ENCODE assay signal across 16 cellular contexts in genomic region chr21:33211305-33211704, GRCh38. TPM values are rescaled to one million over a fixed set of nuclear protein-coding genes. Genes with fewer than 3 reads are reported as not detected.
DNase-seq lines count a peak whose midpoint lies in the region; ATAC-seq and TF ChIP-seq lines count a peak whose summit lies in the region.
"Had no signal": no experiment of that assay in that cellular context is flagged by ENCODE, and none has a peak within 500 bp of the region (broad histone marks: within the 10 kb centered on the region; RNA-seq: fewer than 3 reads in every experiment).

No MANE protein-coding gene starts in this region.

- H3K4me2 ChIP-seq in DND-41 (ENCODE audit: insufficient read depth, low read length) (peak overlapping the region; percentile 64), smooth muscle cell (peak overlapping the region; percentile 68)

- peaks cover 82 to 86% (median 83%) of the 10 kb centered on the region in 3 donors for H3K4me1 Mint-ChIP-seq in T-cell

- intact Hi-C loops in heart right ventricle (cut with DNase I): no loop called here
- intact Hi-C loops in right cardiac atrium (cut with DNase I): no loop called here

- WGBS in heart right ventricle, 2 donors: 82 to 83% methylated on average over 7 of the region's 7 CpGs
- 78% methylated on average over 7 of the region's 7 CpGs for WGBS in right cardiac atrium
- WGBS in smooth muscle cell (ENCODE audit: low lambda C conversion rate): 94% methylated on average over 7 of the region's 7 CpGs

- peak overlapping the region; percentile 60 for H3K9ac ChIP-seq in DND-41 (ENCODE audit: low read depth, low read length)
- no peak overlapping the region for H3K9ac ChIP-seq in smooth muscle cell (ENCODE audit: low read depth)

- no peak overlapping the region for H3K4me3 ChIP-seq in heart right ventricle
- no peak overlapping the region for H3K4me3 ChIP-seq in right cardiac atrium (ENCODE audit: low read length)
- H3K4me3 ChIP-seq in DND-41 (ENCODE audit: low read depth in 1 of 2, low read length in 2 of 2): peak overlapping the region in 1 of 2 experiments; percentile 40; a peak in 2 of 4 replicates
- H3K4me3 ChIP-seq in smooth muscle cell: no peak overlapping the region
- H3K4me3 ChIP-seq: HAP-1 had no signal

- H3K9me3 ChIP-seq in heart right ventricle: peaks cover 0 to 9% (median 0%) of the 10 kb centered on the region in 11 donors
- no peaks in the 10 kb centered on the region for H3K9me3 ChIP-seq in right cardiac atrium (ENCODE audit: control insufficient read depth, low read length)
- H3K9me3 ChIP-seq in DND-41 (ENCODE audit: insufficient read depth, low read length, severe bottlenecking): peaks cover 8% of the 10 kb centered on the region
- no peaks in the 10 kb centered on the region for H3K9me3 ChIP-seq in smooth muscle cell (replicated peaks; ENCODE audit: low read depth)
- H3K9me3 ChIP-seq: HAP-1 had no signal

- TF ChIP-seq CTCF in heart right ventricle (IDR thresholded peaks at IDR 0.05): no peak
- no peak for TF ChIP-seq CTCF in DND-41 (IDR thresholded peaks at IDR 0.05; ENCODE audit: borderline replicate concordance, extremely low read depth, low read length, poor library complexity, severe bottlenecking)
- TF ChIP-seq CTCF in smooth muscle cell (IDR thresholded peaks at IDR 0.05; ENCODE audit: borderline replicate concordance, insufficient read depth, poor library complexity, severe bottlenecking): no peak

- no peak for DNase-seq in heart right ventricle
- no peak for DNase-seq in right cardiac atrium
- no peak for DNase-seq in DND-41
- DNase-seq in T-cell: no peak
- no peak for DNase-seq in smooth muscle cell (lab: John Stamatoyannopoulos, UW; ENCODE audit: unreplicated experiment)
- DNase-seq in activated CD8-positive, alpha-beta memory T cell treated with anti-CD3 and anti-CD28 coated beads, Interleukin-2, amount 50 U/mL, for 48 hours: no peak
- DNase-seq in HEK293T (ENCODE audit: extremely low spot score): no peak
- DNase-seq in SIG-M5 treated with dmso at 0.1 percent for 504 hours (lab: John Stamatoyannopoulos, UW; ENCODE audit: unreplicated experiment): no peak
- DNase-seq: ACHN, AML-193, IMR-90, NCI-H1417 treated with DMSO at 0.1 percent for 48 hours, NCI-H1930, NCI-H446 treated with DMSO at 0.1 percent for 48 hours, NCI-H748 treated with DMSO at 0.1 percent for 48 hours had no signal

- no peaks in the 10 kb centered on the region for H3K36me3 Mint-ChIP-seq in T-cell

- H3K79me2 ChIP-seq in DND-41 (ENCODE audit: insufficient read depth, low read length): no peaks in the 10 kb centered on the region
- H3K79me2 ChIP-seq in smooth muscle cell (ENCODE audit: low read depth): no peaks in the 10 kb centered on the region

- H3K27ac Mint-ChIP-seq in T-cell: peak overlapping the region; percentile 83 to 92

- no peak for ATAC-seq in heart right ventricle
- no peak for ATAC-seq in right cardiac atrium
- no peak for ATAC-seq in DND-41 (ENCODE audit: insufficient read depth, low read depth)
- no peak for ATAC-seq in T-cell (replicated peaks in 1 of 4)

- no peaks in the 10 kb centered on the region for H4K20me1 ChIP-seq in DND-41 (ENCODE audit: insufficient read depth, low read length)
- H4K20me1 ChIP-seq in smooth muscle cell (ENCODE audit: low read depth): no peaks in the 10 kb centered on the region

- H3K27ac ChIP-seq in heart right ventricle: peak overlapping the region in 6 of 10 donors; percentile 43 to 65 (median 58)
- H3K27ac ChIP-seq in right cardiac atrium (ENCODE audit: low read length): no peak overlapping the region
- peak overlapping the region; percentile 98 for H3K27ac ChIP-seq in DND-41 (ENCODE audit: low read length)
- peak overlapping the region; percentile 89 for H3K27ac ChIP-seq in smooth muscle cell (ENCODE audit: low read depth)

- H3K9me3 Mint-ChIP-seq in T-cell: peaks cover 0 to 12% (median 0%) of the 10 kb centered on the region in 3 donors

- H3K27me3 Mint-ChIP-seq in T-cell: no peaks in the 10 kb centered on the region

- H3K4me1 ChIP-seq in heart right ventricle (peaks cover 0 to 65% (median 18%) of the 10 kb centered on the region in 9 donors), right cardiac atrium (ENCODE audit: control insufficient read depth, insufficient read depth, low read length) (peaks cover 4% of the 10 kb centered on the region), DND-41 (ENCODE audit: insufficient read depth, low read length) (peaks cover 63% of the 10 kb centered on the region), smooth muscle cell (ENCODE audit: low read depth) (no peaks in the 10 kb centered on the region)
- H3K4me1 ChIP-seq: HAP-1 had no signal

- no peaks in the 10 kb centered on the region for H3K27me3 ChIP-seq in heart right ventricle
- no peaks in the 10 kb centered on the region for H3K27me3 ChIP-seq in right cardiac atrium (ENCODE audit: control insufficient read depth, insufficient read depth)
- no peaks in the 10 kb centered on the region for H3K27me3 ChIP-seq in DND-41 (ENCODE audit: insufficient read depth, low read length, poor library complexity)
- H3K27me3 ChIP-seq in smooth muscle cell (ENCODE audit: low read depth): no peaks in the 10 kb centered on the region

- CTCF ChIA-PET in T-cell (lab: Charles Lee): interaction anchor here in 1 of 2 donors (0.6 kb wide), 1 partner anchor 235 kb away, joined by 10 read pairs; no protein-coding TSS in a partner anchor
- CTCF ChIA-PET in HEK293T (lab: Yijun Ruan, JAX): no interaction called here

- POLR2A ChIA-PET in T-cell (lab: Charles Lee): interaction anchor here in 1 of 2 donors (0.8 kb wide), 1 partner anchor 151 kb away, joined by 3 read pairs; no protein-coding TSS in a partner anchor
- POLR2A ChIA-PET in HEK293T (lab: Yijun Ruan, JAX): interaction anchor here (1.2 kb wide), 1 partner anchor 113 kb away, joined by 3 read pairs; the partner anchor contains the start of gene IFNAR1

- H3F3A ChIP-seq in smooth muscle cell (ENCODE audit: low read depth): peaks cover 11% of the 10 kb centered on the region

- peak overlapping the region in 1 of 3 donors; percentile 61 for H3K4me3 Mint-ChIP-seq in T-cell

- H2AFZ ChIP-seq in DND-41 (ENCODE audit: low read depth, low read length) (peak overlapping the region; percentile 35; the same call in 1 of the 2 replicates), smooth muscle cell (ENCODE audit: low read depth) (peak overlapping the region; percentile 47)

- H3K36me3 ChIP-seq in heart right ventricle (no peaks in the 10 kb centered on the region), DND-41 (ENCODE audit: insufficient read depth, low read length) (no peaks in the 10 kb centered on the region), smooth muscle cell (ENCODE audit: low read depth) (no peaks in the 10 kb centered on the region)
- H3K36me3 ChIP-seq: HAP-1 had no signal

TF ChIP-seq in HEK293T, 16 proteins besides CTCF, POLR2A, EP300 and RAD21:
- TF ChIP-seq SUZ12 (IDR thresholded peaks at IDR 0.05): no peak

RNA-seq across cellular contexts. Expression of gene IFNAR2, which starts 18.4 kb away (rescaled TPM):
- 10 to 100 TPM in 6 of 10 donors, 1 to 10 TPM in 4; 6.7 to 22.9 (median 10.4) TPM for total RNA-seq in heart right ventricle
- polyA plus RNA-seq in heart right ventricle: 10 to 100 TPM; 10.3 to 14.3 TPM
- 10 to 100 TPM; 11.8 to 21.7 (median 16.8) TPM for total RNA-seq in right cardiac atrium
- polyA plus RNA-seq in right cardiac atrium: 12.7 TPM
- total RNA-seq in T-cell: 10 to 100 TPM; 43.7 to 80.1 (median 71.6) TPM
- total RNA-seq in smooth muscle cell: 26.8 and 33.2 TPM in 2 replicates
- polyA plus RNA-seq in smooth muscle cell: 29.3 and 30.7 TPM in 2 replicates

RNA-seq across cellular contexts. Expression of gene IL10RB, which starts 54.9 kb away (rescaled TPM):
- total RNA-seq in heart right ventricle (10 to 100 TPM in 1 of 10 donors, 1 to 10 TPM in 9; 4.1 to 16.8 (median 6.9) TPM), right cardiac atrium (10 to 100 TPM in 3 of 4 donors, 1 to 10 TPM in 1; 9.8 to 11.9 (median 11.3) TPM), T-cell (10 to 100 TPM; 19.5 to 29.6 (median 25.6) TPM), smooth muscle cell (33.4 and 34.4 TPM in 2 replicates)
- polyA plus RNA-seq in heart right ventricle (10 to 100 TPM; 11.9 to 12.1 TPM), right cardiac atrium (11.6 TPM), smooth muscle cell (35.2 and 40.2 TPM in 2 replicates)
